In the genomic region with DNA sequence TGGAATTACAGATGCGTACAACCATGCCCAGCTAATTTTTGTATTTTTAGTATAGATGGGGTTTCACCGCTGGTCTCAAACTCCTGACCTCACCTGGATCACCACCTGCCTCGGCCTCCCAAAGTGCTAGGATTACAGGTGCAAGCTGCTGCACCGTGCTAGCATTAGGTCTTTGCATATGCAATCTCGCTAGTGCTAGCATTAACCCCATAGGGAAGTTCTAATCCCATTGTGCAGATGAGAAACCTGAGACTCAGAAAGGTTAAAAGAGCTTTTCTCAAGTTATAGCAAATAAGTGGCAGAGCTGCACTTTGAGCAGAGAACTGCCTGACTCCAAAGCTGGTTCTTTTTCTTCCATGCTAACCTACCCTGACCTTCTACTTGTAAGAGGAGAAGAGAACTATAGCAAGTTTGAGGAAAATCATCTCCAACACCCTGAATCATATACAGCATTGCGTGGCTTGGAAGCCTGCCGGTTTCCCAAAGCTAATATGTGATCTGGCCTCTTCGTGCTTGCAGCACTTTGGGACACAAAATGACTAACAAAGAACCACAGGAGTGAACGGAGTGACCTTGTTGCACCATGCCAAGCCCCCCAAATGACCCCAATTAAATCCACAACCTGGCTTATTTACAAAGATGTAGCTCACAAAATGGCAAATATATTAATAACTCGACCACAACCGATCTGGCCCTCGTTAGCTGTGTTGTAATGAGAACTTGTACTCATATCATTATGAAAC, we compare ENCODE assay signal across 27 cellular contexts.
A peak's percentile ranks its signal among the peaks of the same experiment; 100 is the strongest.
DNase-seq lines count a peak whose midpoint lies in the region; ATAC-seq and TF ChIP-seq lines count a peak whose summit lies in the region.
"Had no signal": no experiment of that assay in that cellular context is flagged by ENCODE, and none has a peak within 500 bp of the region (broad histone marks: within the 10 kb centered on the region; RNA-seq: fewer than 3 reads in every experiment).

No MANE protein-coding gene starts in this region.

- no peak for ATAC-seq in HG03354 (IDR thresholded peaks at IDR 0.05; ENCODE audit: poor library complexity, severe bottlenecking, unreplicated experiment)
- ATAC-seq: heart right ventricle, left cardiac atrium, right cardiac atrium had no signal

- TF ChIP-seq CTCF in fibroblast of mammary gland (conservative IDR thresholded peaks at IDR 0.05; ENCODE audit: control insufficient read depth, insufficient read depth, low read depth, low read length) = no peak

- peaks cover 16% of the 10 kb centered on the region for H3K4me1 Mint-ChIP-seq in T-helper 2 cell treated with Interferon-gamma antibody and Interleukin-4, amounts not matched to agents 5 μg/mL and 100 μg/mL, for 36 hours (ENCODE audit: low read depth)
- H3K4me1 Mint-ChIP-seq: brain, memory B cell, neural crest cell had no signal

- no peak overlapping the region for H3K27ac Mint-ChIP-seq in T-helper 2 cell treated with Interferon-gamma antibody and Interleukin-4, amounts not matched to agents 5 μg/mL and 100 μg/mL, for 36 hours
- H3K27ac Mint-ChIP-seq: brain, memory B cell had no signal

- no peaks in the 10 kb centered on the region for H3K36me3 Mint-ChIP-seq in T-helper 2 cell treated with Interferon-gamma antibody and Interleukin-4, amounts not matched to agents 5 μg/mL and 100 μg/mL, for 36 hours (ENCODE audit: low read depth)
- H3K36me3 Mint-ChIP-seq: CD4-positive, CD25-positive, alpha-beta regulatory T cell; memory B cell had no signal

- no peak overlapping the region for H3K4me3 Mint-ChIP-seq in T-helper 2 cell treated with Interferon-gamma antibody and Interleukin-4, amounts not matched to agents 5 μg/mL and 100 μg/mL, for 36 hours
- H3K4me3 Mint-ChIP-seq: brain; CD4-positive, CD25-positive, alpha-beta regulatory T cell; memory B cell; neural crest cell had no signal

- H3K4me3 ChIP-seq in fibroblast of mammary gland (ENCODE audit: control insufficient read depth, low read depth, low read length) = no peak overlapping the region
- H3K4me3 ChIP-seq: adrenal gland, heart right ventricle, Peyer's patch had no signal

- H3K27me3 Mint-ChIP-seq in T-helper 2 cell treated with Interferon-gamma antibody and Interleukin-4, amounts not matched to agents 5 μg/mL and 100 μg/mL, for 36 hours (ENCODE audit: low read depth) = peaks cover 8% of the 10 kb centered on the region

- DNase-seq in EL (peak; percentile 72), M059J (ENCODE audit: low read depth) (peak; percentile 77), fibroblast of mammary gland (ENCODE audit: low read depth) (peak; percentile 67), stromal cell of bone marrow (ENCODE audit: low read depth) (peak; percentile 68), T-helper 9 cell (no peak)
- DNase-seq in T-helper 2 cell treated with Interferon-gamma antibody and Interleukin-4, amounts not matched to agents 5 μg/mL and 100 μg/mL, for 36 hours (ENCODE audit: low spot score) = no peak
- DNase-seq: activated CD4-positive, alpha-beta T cell treated with anti-CD3 and anti-CD28 coated beads, Interleukin-2, amount 50 U/mL, for 1 hour; activated naive CD4-positive, alpha-beta T cell treated with Interleukin-2 at 50 U/mL for 16 hours; activated T-cell treated with anti-CD3 and anti-CD28 coated beads, Interleukin-2, amount 50 U/mL, for 48 hours; adrenal gland; CD4-positive, CD25-positive, alpha-beta regulatory T cell; foreskin melanocyte; heart right ventricle; left cardiac atrium; NCI-H146; NCI-H524 treated with DMSO at 0.1 percent for 48 hours; Peyer's patch; right cardiac atrium; SHP77 treated with DMSO at 0.1 percent for 48 hours; stimulated activated CD4-positive, alpha-beta T cell treated with anti-CD3 and anti-CD28 coated beads, Interleukin-12 subunit alpha, Interleukin-12 subunit beta, amount 100 ng/mL, for 4 hours; stimulated activated CD4-positive, alpha-beta T cell treated with anti-CD3 and anti-CD28 coated beads, Interleukin-4, amount 100 ng/mL, for 1 hour; trophoblast cell; WERI-Rb-1 had no signal

- H3K9me3 Mint-ChIP-seq in T-helper 2 cell treated with Interferon-gamma antibody and Interleukin-4, amounts not matched to agents 5 μg/mL and 100 μg/mL, for 36 hours = no peaks in the 10 kb centered on the region

Comparison
In these comparisons a context has a peak if more than half of its experiments do, and no peak if none do; other contexts are left out.
1. DNase-seq: peak in EL (single experiment), M059J (single experiment), fibroblast of mammary gland (single experiment) and stromal cell of bone marrow (single experiment); none in T-helper 9 cell (single experiment) and T-helper 2 cell treated with Interferon-gamma antibody and Interleukin-4, amounts not matched to agents 5 μg/mL and 100 μg/mL, for 36 hours (single experiment).